8 cellular contexts compared by ENCODE assay signal in genomic region chr12:402127-402456, GRCh38. TPM values are rescaled to one million over a fixed set of nuclear protein-coding genes. Genes with fewer than 3 reads are reported as not detected.
DNase-seq lines count a peak whose midpoint lies in the region; TF ChIP-seq lines count a peak whose summit lies in the region.

No MANE protein-coding gene starts in this region.

- no peaks in the 10 kb centered on the region for H3K36me3 ChIP-seq in esophagus (ENCODE audit: control insufficient read depth in 2 of 2, insufficient read depth in 2 of 2, low read length in 1 of 2)
- H3K36me3 ChIP-seq in prostate gland, result no peaks in the 10 kb centered on the region

- TF ChIP-seq CTCF in NB4 (IDR thresholded peaks at IDR 0.05; ENCODE audit: low read depth, low read length) (peak; percentile 42), prostate gland (IDR thresholded peaks at IDR 0.05) (no peak)

- H3K27me3 ChIP-seq in esophagus (ENCODE audit: control insufficient read depth in 1 of 2, insufficient read depth in 2 of 2, low read length in 2 of 2) (no peaks in the 10 kb centered on the region), prostate gland (replicated peaks; ENCODE audit: insufficient read depth) (no peaks in the 10 kb centered on the region)

- TF ChIP-seq POLR2A in NB4 (IDR thresholded peaks at IDR 0.05; ENCODE audit: extremely low read depth, insufficient read length) (no peak), prostate gland (IDR thresholded peaks at IDR 0.05) (no peak)

- H3K4me3 ChIP-seq in NB4 (ENCODE audit: low read depth, low read length) (peak overlapping the region; percentile 89), esophagus (ENCODE audit: low read depth in 1 of 2, low read length in 2 of 2) (peak overlapping the region; percentile 9 to 73), prostate gland (peak overlapping the region; percentile 51)

- H3K9me3 ChIP-seq in esophagus (ENCODE audit: control insufficient read depth in 2 of 2, insufficient read depth in 1 of 2, low read depth in 1 of 2, low read length in 1 of 2) (no peaks in the 10 kb centered on the region), prostate gland (no peaks in the 10 kb centered on the region)

- H3K4me1 ChIP-seq in esophagus (ENCODE audit: control insufficient read depth in 2 of 2, insufficient read depth in 2 of 2, low read length in 1 of 2) (no peaks in the 10 kb centered on the region), prostate gland (replicated peaks) (no peaks in the 10 kb centered on the region)

- intact Hi-C loops in prostate gland (cut with DNase I), result no loop called here

- 0% methylated on average over 6 of the region's 6 CpGs for WGBS in esophagus, 2 donors
- 0% methylated on average over 6 of the region's 6 CpGs for WGBS in prostate gland

- DNase-seq in EL, result peak; percentile 40
- peak; percentile 67 for DNase-seq in NB4 (ENCODE audit: low read depth)
- no peak for DNase-seq in prostate gland (ENCODE audit: low spot score)
- no peak for DNase-seq in SHP77 treated with DMSO at 0.1 percent for 48 hours (lab: John Stamatoyannopoulos, UW)
- DNase-seq in amygdala (lab: John Stamatoyannopoulos, UW), result no peak
- no peak for DNase-seq in GM19240 (ENCODE audit: insufficient read length, low spot score)
- DNase-seq in NCI-H69 (lab: John Stamatoyannopoulos, UW), result no peak

- no peak overlapping the region for H3K27ac ChIP-seq in esophagus (ENCODE audit: low read depth in 2 of 2, low read length in 1 of 2)
- no peak overlapping the region for H3K27ac ChIP-seq in prostate gland

RNA-seq across cellular contexts. Expression of gene CCDC77, which starts 0.6 kb away (rescaled TPM):
- 1 to 10 TPM; 4.7 to 4.8 TPM for polyA plus RNA-seq in esophagus
- 1 to 10 TPM; 7.0 to 8.9 TPM for total RNA-seq in prostate gland

RNA-seq across cellular contexts. Expression of gene KDM5A, which starts 13.0 kb away (rescaled TPM):
- 1 to 10 TPM; 6.6 to 6.8 TPM for polyA plus RNA-seq in esophagus
- 10 to 100 TPM; 38.5 to 51.0 TPM for total RNA-seq in prostate gland

RNA-seq across cellular contexts. Expression of gene B4GALNT3, which starts 57.6 kb away (rescaled TPM):
- polyA plus RNA-seq in esophagus, result 1 to 10 TPM; 8.1 to 8.9 TPM
- total RNA-seq in prostate gland, result 10 to 100 TPM in 1 of 2 donors, 1 to 10 TPM in 1; 7.1 to 16.3 TPM

Comparison
In these comparisons a context has a peak if more than half of its experiments do, and no peak if none do; other contexts are left out.
1. DNase-seq: peak in EL (single experiment) and NB4 (single experiment); none in prostate gland (single experiment), SHP77 treated with DMSO at 0.1 percent for 48 hours (single experiment), amygdala (0 of 56), GM19240 (single experiment) and NCI-H69 (single experiment).
2. Peak in every context shown above with its lines, with median percentiles within 50 percentile points of each other: H3K4me3 ChIP-seq.